8 cellular contexts compared by ENCODE assay signal in genomic region chr22:25777870-25778269, GRCh38. TPM values are rescaled to one million over a fixed set of nuclear protein-coding genes. Genes with fewer than 3 reads are reported as not detected.
DNase-seq lines count a peak whose midpoint lies in the region; ATAC-seq and TF ChIP-seq lines count a peak whose summit lies in the region.

No MANE protein-coding gene starts in this region.

- TF ChIP-seq CTCF in GM13976 (IDR thresholded peaks at IDR 0.05; ENCODE audit: borderline replicate concordance, control extremely low read depth, extremely low read depth, insufficient read depth, missing control alignments) (peak; percentile 2), dorsolateral prefrontal cortex (IDR thresholded peaks at IDR 0.05 in 54 of 56, conservative IDR thresholded peaks at IDR 0.05 in 2 of 56; ENCODE audit: low read depth in 1 of 56, partially characterized antibody in 56 of 56) (peak in 43 of 56 donors; percentile 4 to 57 (median 36)), spleen (IDR thresholded peaks at IDR 0.05 in 8 of 11, conservative IDR thresholded peaks at IDR 0.05 in 3 of 11) (peak in 6 of 11 experiments; percentile 6 to 30 (median 26))

- H3K4me3 ChIP-seq in dorsolateral prefrontal cortex (no peak overlapping the region), spleen (no peak overlapping the region)

- intact Hi-C loops in dorsolateral prefrontal cortex (cut with DNase I) = loop anchor here in 1 of 2 donors (5.0 to 10.0 kb wide), 2 partner anchors 554 to 583 kb away; partner anchors contain the start of gene CRYBB3
- intact Hi-C loops in spleen (cut with DNase I; ENCODE audit: low total_unique reads) = no loop called here

- H3K36me3 ChIP-seq in spleen = no peaks in the 10 kb centered on the region

- WGBS in spleen, 5 donors = 37 to 51% (median 46%) methylated on average over 8 of the region's 8 CpGs

- in situ Hi-C loops in GM13976 (cut with MboI; ENCODE audit: low sequenced_read_pairs, unreplicated experiment) = loop anchor here (10.0 kb wide), 2 partner anchors 303 to 557 kb away; no protein-coding TSS in a partner anchor

- TF ChIP-seq POLR2A in spleen (IDR thresholded peaks at IDR 0.05) = no peak

- peaks cover 0 to 3% (median 1%) of the 10 kb centered on the region in 6 donors for H3K4me1 ChIP-seq in spleen

- peak; percentile 20 to 46 for DNase-seq in AML-193 (lab: John Stamatoyannopoulos, UW)
- peak; percentile 66 for DNase-seq in GM13976 (ENCODE audit: low spot score)
- DNase-seq in NOMO-1 treated with dmso at 0.1 percent for 144 hours (lab: John Stamatoyannopoulos, UW; ENCODE audit: unreplicated experiment) = peak; percentile 9
- peak in 3 of 10 donors; percentile 12 to 40 (median 29) for DNase-seq in dorsolateral prefrontal cortex
- no peak for DNase-seq in spleen
- no peak for DNase-seq in stimulated activated CD4-positive, alpha-beta T cell treated with anti-CD3 and anti-CD28 coated beads, Interleukin-4, amount 100 ng/mL, for 4 hours

- H3K9me3 ChIP-seq in spleen = no peaks in the 10 kb centered on the region

- no peak for ATAC-seq in GM21576 (IDR thresholded peaks at IDR 0.05; ENCODE audit: unreplicated experiment)
- no peak for ATAC-seq in GM21515 (IDR thresholded peaks at IDR 0.05; ENCODE audit: unreplicated experiment)

- H3K27ac ChIP-seq in dorsolateral prefrontal cortex (no peak overlapping the region), spleen (no peak overlapping the region)

- peaks cover 0 to 3% (median 0%) of the 10 kb centered on the region in 45 donors for H3K27me3 ChIP-seq in dorsolateral prefrontal cortex
- peaks cover 0 to 25% (median 0%) of the 10 kb centered on the region in 7 donors for H3K27me3 ChIP-seq in spleen (replicated peaks in 1 of 7)

RNA-seq across cellular contexts. Expression of gene MYO18B, which starts 35.9 kb away (rescaled TPM):
- total RNA-seq in dorsolateral prefrontal cortex = 1 to 10 TPM in 12 of 120 experiments, under 1 TPM in 105, not detected in 3; 0.06 to 2.0 (median 0.45) TPM
- total RNA-seq in spleen = under 1 TPM; 0.05 to 0.79 (median 0.16) TPM
- polyA plus RNA-seq in spleen = under 1 TPM; under 0.01 to 0.13 (median 0.03) TPM

Comparison
In these comparisons a context has a peak if more than half of its experiments do, and no peak if none do; other contexts are left out.
1. DNase-seq: peak in AML-193 (2 of 2), GM13976 (single experiment) and NOMO-1 treated with dmso at 0.1 percent for 144 hours (single experiment); none in spleen (single experiment) and stimulated activated CD4-positive, alpha-beta T cell treated with anti-CD3 and anti-CD28 coated beads, Interleukin-4, amount 100 ng/mL, for 4 hours (0 of 2).
2. Peak in every context shown above with its lines, with median percentiles within 50 percentile points of each other: CTCF ChIP-seq.